Comparison of ENCODE assay signal across 3 cellular contexts in the genomic region with DNA sequence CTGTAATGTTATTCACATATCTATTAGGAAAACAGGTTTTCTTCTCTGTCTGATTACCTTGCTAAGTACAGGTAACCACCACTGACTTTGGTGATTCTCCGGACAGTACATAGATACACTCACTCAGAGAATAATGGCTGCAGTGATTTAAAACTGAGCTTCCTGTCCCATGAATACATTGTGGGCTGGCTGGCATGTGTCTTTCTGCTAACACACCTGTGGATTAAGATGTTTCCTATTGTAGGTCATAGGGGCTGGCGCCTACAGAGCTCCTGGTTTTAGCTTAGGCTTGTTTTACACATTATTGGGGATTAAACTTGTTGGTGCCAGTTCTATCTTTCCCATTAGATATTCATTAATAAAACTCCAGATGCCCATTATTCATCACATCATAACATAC.
"Had no signal": no experiment of that assay in that cellular context is flagged by ENCODE, and none has a peak within 500 bp of the region (broad histone marks: within the 10 kb centered on the region; RNA-seq: fewer than 3 reads in every experiment).

No MANE protein-coding gene starts in this region.

- ATAC-seq: GM12878 had no signal

- DNase-seq: GDM1, GF-D8 had no signal

- H3K4me3 ChIP-seq: GM12878 had no signal
